8 cellular contexts compared by ENCODE assay signal in the genomic region with DNA sequence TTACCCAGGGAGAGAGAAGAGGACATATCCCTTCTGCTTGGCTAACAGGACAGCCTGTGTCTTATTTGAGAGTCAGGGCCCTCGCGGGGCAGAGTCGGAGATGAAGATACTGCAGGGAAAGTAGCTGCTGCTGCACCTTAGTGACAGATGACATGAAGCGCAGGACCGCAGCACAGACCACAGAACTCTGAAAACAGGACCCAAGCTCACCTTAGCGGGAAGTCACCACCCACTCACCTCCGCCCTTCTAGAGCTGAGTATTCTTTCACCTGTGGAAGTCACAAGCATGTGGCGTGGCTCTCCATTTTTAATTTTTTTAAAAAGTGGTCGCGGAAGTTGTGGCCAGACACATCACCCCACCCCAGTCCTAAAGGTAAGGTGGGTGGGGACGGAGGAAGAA.
DNase-seq lines count a peak whose midpoint lies in the region; ATAC-seq and TF ChIP-seq lines count a peak whose summit lies in the region.

No MANE protein-coding gene starts in this region.

- H3K27ac ChIP-seq in suprapubic skin (no peak overlapping the region), heart left ventricle (peak overlapping the region in 1 of 12 donors; percentile 56)

- DNase-seq in activated CD8-positive, alpha-beta memory T cell treated with anti-CD3 and anti-CD28 coated beads for 4 hours (ENCODE audit: low read depth in 2 of 2) = peak; percentile 57 to 81
- peak; percentile 50 to 54 for DNase-seq in left colon
- DNase-seq in NCI-H2196 treated with DMSO at 0.1 percent for 48 hours (lab: John Stamatoyannopoulos, UW; ENCODE audit: unreplicated experiment) = no peak
- no peak for DNase-seq in suprapubic skin (ENCODE audit: low spot score in 2 of 2)
- no peak for DNase-seq in heart left ventricle
- DNase-seq in NCI-H1105 treated with DMSO at 0.1 percent for 48 hours (lab: John Stamatoyannopoulos, UW) = no peak

- 91% methylated on average over 11 of the region's 11 CpGs for WGBS in suprapubic skin
- WGBS in heart left ventricle, 4 donors = 90 to 97% (median 95%) methylated on average over 11 of the region's 11 CpGs

- peaks cover 55% of the 10 kb centered on the region for H3K36me3 Mint-ChIP-seq in stimulated activated naive CD8-positive, alpha-beta T cell treated with anti-CD3 and anti-CD28 coated beads, Interleukin-15, Interleukin-2, amounts not matched to agents 100 ng/mL and 50 ng/mL, for 24 hours (ENCODE audit: low read depth)

- H3K4me3 Mint-ChIP-seq in stimulated activated naive CD8-positive, alpha-beta T cell treated with anti-CD3 and anti-CD28 coated beads, Interleukin-15, Interleukin-2, amounts not matched to agents 100 ng/mL and 50 ng/mL, for 24 hours = peak overlapping the region; percentile 68

- TF ChIP-seq POLR2A in suprapubic skin (IDR thresholded peaks at IDR 0.05) (no peak), heart left ventricle (IDR thresholded peaks at IDR 0.05) (no peak)

- TF ChIP-seq CTCF in suprapubic skin (IDR thresholded peaks at IDR 0.05) (no peak), heart left ventricle (IDR thresholded peaks at IDR 0.05) (no peak)

- no peaks in the 10 kb centered on the region for H3K27me3 ChIP-seq in suprapubic skin
- H3K27me3 ChIP-seq in heart left ventricle = no peaks in the 10 kb centered on the region

- H3K4me1 Mint-ChIP-seq in stimulated activated naive CD8-positive, alpha-beta T cell treated with anti-CD3 and anti-CD28 coated beads, Interleukin-15, Interleukin-2, amounts not matched to agents 100 ng/mL and 50 ng/mL, for 24 hours (ENCODE audit: low read depth) = peaks cover 96% of the 10 kb centered on the region

- intact Hi-C loops in left colon (cut with DNase I, micrococcal nuclease) = no loop called here
- intact Hi-C loops in heart left ventricle (cut with DNase I) = no loop called here

- H3K4me3 ChIP-seq in suprapubic skin (no peak overlapping the region), heart left ventricle (no peak overlapping the region)

- H3K27me3 Mint-ChIP-seq in stimulated activated naive CD8-positive, alpha-beta T cell treated with anti-CD3 and anti-CD28 coated beads, Interleukin-15, Interleukin-2, amounts not matched to agents 100 ng/mL and 50 ng/mL, for 24 hours = no peaks in the 10 kb centered on the region

- H3K4me1 ChIP-seq in suprapubic skin (peaks cover 12% of the 10 kb centered on the region), heart left ventricle (peaks cover 0 to 79% (median 4%) of the 10 kb centered on the region in 12 donors)

- H3K9me3 ChIP-seq in suprapubic skin (no peaks in the 10 kb centered on the region), heart left ventricle (no peaks in the 10 kb centered on the region)

- no peaks in the 10 kb centered on the region for H3K9me3 Mint-ChIP-seq in stimulated activated naive CD8-positive, alpha-beta T cell treated with anti-CD3 and anti-CD28 coated beads, Interleukin-15, Interleukin-2, amounts not matched to agents 100 ng/mL and 50 ng/mL, for 24 hours

- TF ChIP-seq EP300 in suprapubic skin (IDR thresholded peaks at IDR 0.05) = no peak

- peak; percentile 38 for ATAC-seq in HG03039 (IDR thresholded peaks at IDR 0.05; ENCODE audit: unreplicated experiment)
- ATAC-seq in left colon = peak; percentile 43
- no peak for ATAC-seq in heart left ventricle

- H3K36me3 ChIP-seq in suprapubic skin (no peaks in the 10 kb centered on the region), heart left ventricle (no peaks in the 10 kb centered on the region)

- H3K27ac Mint-ChIP-seq in stimulated activated naive CD8-positive, alpha-beta T cell treated with anti-CD3 and anti-CD28 coated beads, Interleukin-15, Interleukin-2, amounts not matched to agents 100 ng/mL and 50 ng/mL, for 24 hours = peak overlapping the region; percentile 97

Comparison
In these comparisons a context has a peak if more than half of its experiments do, and no peak if none do; other contexts are left out.
1. ATAC-seq: peak in HG03039 (single experiment) and left colon (single experiment); none in heart left ventricle (0 of 4).
2. DNase-seq: peak in activated CD8-positive, alpha-beta memory T cell treated with anti-CD3 and anti-CD28 coated beads for 4 hours (2 of 2) and left colon (2 of 2); none in NCI-H2196 treated with DMSO at 0.1 percent for 48 hours (single experiment), suprapubic skin (0 of 2), heart left ventricle (0 of 5) and NCI-H1105 treated with DMSO at 0.1 percent for 48 hours (single experiment).